23 cellular contexts compared by ENCODE assay signal in the genomic region with DNA sequence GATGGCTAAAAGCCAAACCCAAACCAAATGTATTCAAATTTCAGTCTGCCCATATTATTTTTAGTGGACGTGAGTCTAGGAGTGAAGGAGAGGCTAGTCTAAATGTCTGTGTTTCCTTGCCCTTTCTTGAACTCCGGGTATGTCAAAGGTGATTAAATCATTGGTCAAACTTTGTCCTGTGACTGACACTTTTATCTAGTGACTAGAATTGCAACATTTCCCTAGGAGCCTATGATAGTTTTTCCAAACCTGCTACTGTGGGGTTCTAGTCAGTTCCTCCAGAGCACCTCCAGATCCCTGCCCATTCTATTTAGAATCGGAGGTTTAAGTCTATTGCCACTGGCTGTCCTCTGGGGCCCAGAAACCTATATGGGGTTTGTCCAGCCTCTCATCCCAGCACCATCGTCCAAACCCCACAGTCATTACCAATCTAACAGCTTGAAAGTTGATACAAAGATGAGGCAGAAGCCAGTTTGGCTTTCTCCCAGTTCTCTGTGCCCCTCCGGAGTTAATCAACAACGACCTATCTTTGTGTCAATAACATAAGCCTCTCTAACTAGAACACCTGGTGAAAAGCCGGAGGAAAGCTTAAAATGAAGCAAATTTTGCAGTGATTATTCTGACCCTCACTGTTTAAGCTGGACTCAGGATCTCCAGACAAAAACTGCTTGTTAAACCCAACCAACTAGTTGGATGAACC.
DNase-seq lines count a peak whose midpoint lies in the region; ATAC-seq and TF ChIP-seq lines count a peak whose summit lies in the region.
"Had no signal": no experiment of that assay in that cellular context is flagged by ENCODE, and none has a peak within 500 bp of the region (broad histone marks: within the 10 kb centered on the region; RNA-seq: fewer than 3 reads in every experiment).

No MANE protein-coding gene starts in this region.

- H3K36me3 Mint-ChIP-seq in activated naive CD8-positive, alpha-beta T cell treated with anti-CD3 and anti-CD28 coated beads, Interleukin-2, amount 10 ng/mL, durations not matched to agents 7 days and 5 days: peaks cover 14% of the 10 kb centered on the region
- no peaks in the 10 kb centered on the region for H3K36me3 Mint-ChIP-seq in activated naive CD8-positive, alpha-beta T cell treated with anti-CD3 and anti-CD28 coated beads, Interleukin-2, amount 50 U/mL, for 24 hours (ENCODE audit: low read depth)
- H3K36me3 Mint-ChIP-seq in naive thymus-derived CD4-positive, alpha-beta T cell: peaks cover 0 to 11% (median 3%) of the 10 kb centered on the region in 5 donors
- peaks cover 2% of the 10 kb centered on the region for H3K36me3 Mint-ChIP-seq in activated CD8-positive, alpha-beta T cell treated with anti-CD3 and anti-CD28 coated beads, Interleukin-2, amount 10 ng/mL, durations not matched to agents 7 days and 5 days (ENCODE audit: low read depth)

- intact Hi-C loops in naive thymus-derived CD4-positive, alpha-beta T cell (cut with micrococcal nuclease): loop anchor here (10.0 kb wide), 2 partner anchors 111 to 201 kb away; no protein-coding TSS in a partner anchor
- intact Hi-C loops in ovary (cut with DNase I): no loop called here

- no peak for TF ChIP-seq POLR2A in ovary (IDR thresholded peaks at IDR 0.05)

- H3K9me3 ChIP-seq in naive thymus-derived CD4-positive, alpha-beta T cell (ENCODE audit: control insufficient read depth in 2 of 3, low read length in 3 of 3): no peaks in the 10 kb centered on the region
- H3K9me3 ChIP-seq in ovary: no peaks in the 10 kb centered on the region
- H3K9me3 ChIP-seq: heart right ventricle, lower lobe of right lung, SJCRH30, upper lobe of left lung had no signal

- H3K4me3 ChIP-seq in naive thymus-derived CD4-positive, alpha-beta T cell (ENCODE audit: low read length): no peak overlapping the region
- H3K4me3 ChIP-seq in ovary: no peak overlapping the region
- H3K4me3 ChIP-seq: BLaER1, heart right ventricle, lower lobe of right lung, SJCRH30, upper lobe of left lung had no signal

- TF ChIP-seq EP300 in ovary (IDR thresholded peaks at IDR 0.05): no peak

- H3K27me3 ChIP-seq in naive thymus-derived CD4-positive, alpha-beta T cell (ENCODE audit: control insufficient read depth in 2 of 2, insufficient read depth in 2 of 2, low read length in 2 of 2): no peaks in the 10 kb centered on the region
- no peaks in the 10 kb centered on the region for H3K27me3 ChIP-seq in ovary
- H3K27me3 ChIP-seq: BLaER1, heart right ventricle, SJCRH30, upper lobe of left lung had no signal

- no peaks in the 10 kb centered on the region for H3K27me3 Mint-ChIP-seq in activated naive CD8-positive, alpha-beta T cell treated with anti-CD3 and anti-CD28 coated beads, Interleukin-2, amount 10 ng/mL, durations not matched to agents 7 days and 5 days
- no peaks in the 10 kb centered on the region for H3K27me3 Mint-ChIP-seq in activated naive CD8-positive, alpha-beta T cell treated with anti-CD3 and anti-CD28 coated beads, Interleukin-2, amount 50 U/mL, for 24 hours
- no peaks in the 10 kb centered on the region for H3K27me3 Mint-ChIP-seq in naive thymus-derived CD4-positive, alpha-beta T cell
- peaks cover 2% of the 10 kb centered on the region for H3K27me3 Mint-ChIP-seq in activated CD8-positive, alpha-beta T cell treated with anti-CD3 and anti-CD28 coated beads, Interleukin-2, amount 10 ng/mL, durations not matched to agents 7 days and 5 days (ENCODE audit: low read depth)
- H3K27me3 Mint-ChIP-seq: activated CD8-positive, alpha-beta memory T cell treated with anti-CD3 and anti-CD28 coated beads, Interleukin-2, amount 10 ng/mL, durations not matched to agents 7 days and 5 days; T-cell had no signal

- peaks cover 31% of the 10 kb centered on the region for H3K4me1 Mint-ChIP-seq in activated naive CD8-positive, alpha-beta T cell treated with anti-CD3 and anti-CD28 coated beads, Interleukin-2, amount 10 ng/mL, durations not matched to agents 7 days and 5 days
- H3K4me1 Mint-ChIP-seq in activated naive CD8-positive, alpha-beta T cell treated with anti-CD3 and anti-CD28 coated beads, Interleukin-2, amount 50 U/mL, for 24 hours: peaks cover 57% of the 10 kb centered on the region
- peaks cover 33 to 70% (median 67%) of the 10 kb centered on the region in 7 donors for H3K4me1 Mint-ChIP-seq in naive thymus-derived CD4-positive, alpha-beta T cell
- peaks cover 36% of the 10 kb centered on the region for H3K4me1 Mint-ChIP-seq in activated CD8-positive, alpha-beta T cell treated with anti-CD3 and anti-CD28 coated beads, Interleukin-2, amount 10 ng/mL, durations not matched to agents 7 days and 5 days (ENCODE audit: low read depth)

- H3K4me3 Mint-ChIP-seq in activated naive CD8-positive, alpha-beta T cell treated with anti-CD3 and anti-CD28 coated beads, Interleukin-2, amount 10 ng/mL, durations not matched to agents 7 days and 5 days: no peak overlapping the region
- H3K4me3 Mint-ChIP-seq in activated naive CD8-positive, alpha-beta T cell treated with anti-CD3 and anti-CD28 coated beads, Interleukin-2, amount 50 U/mL, for 24 hours: no peak overlapping the region
- H3K4me3 Mint-ChIP-seq in naive thymus-derived CD4-positive, alpha-beta T cell: peak overlapping the region in 2 of 10 donors; percentile 28 to 63
- H3K4me3 Mint-ChIP-seq in activated CD8-positive, alpha-beta T cell treated with anti-CD3 and anti-CD28 coated beads, Interleukin-2, amount 10 ng/mL, durations not matched to agents 7 days and 5 days: no peak overlapping the region
- H3K4me3 Mint-ChIP-seq: activated CD8-positive, alpha-beta memory T cell treated with anti-CD3 and anti-CD28 coated beads, Interleukin-2, amount 10 ng/mL, durations not matched to agents 7 days and 5 days had no signal

- H3K36me3 ChIP-seq in naive thymus-derived CD4-positive, alpha-beta T cell (ENCODE audit: control insufficient read depth in 2 of 3, insufficient read depth in 3 of 3, low read length in 3 of 3): no peaks in the 10 kb centered on the region
- H3K36me3 ChIP-seq in ovary: no peaks in the 10 kb centered on the region
- H3K36me3 ChIP-seq: BLaER1, heart right ventricle, lower lobe of right lung, SJCRH30, upper lobe of left lung had no signal

- H3K4me1 ChIP-seq in naive thymus-derived CD4-positive, alpha-beta T cell (ENCODE audit: control insufficient read depth in 2 of 2, insufficient read depth in 2 of 2, low read length in 2 of 2): peaks cover 20 to 44% of the 10 kb centered on the region in 2 donors
- peaks cover 20% of the 10 kb centered on the region for H3K4me1 ChIP-seq in ovary (ENCODE audit: insufficient read depth)

- peak overlapping the region; percentile 37 for H3K27ac ChIP-seq in VCaP
- H3K27ac ChIP-seq in naive thymus-derived CD4-positive, alpha-beta T cell (ENCODE audit: low read depth, low read length): no peak overlapping the region
- no peak overlapping the region for H3K27ac ChIP-seq in ovary
- H3K27ac ChIP-seq: BLaER1, epithelial cell of prostate, heart right ventricle, lower lobe of right lung, SJCRH30, upper lobe of left lung had no signal

- POLR2A ChIA-PET in activated naive CD8-positive, alpha-beta T cell treated with anti-CD3 and anti-CD28 coated beads, Interleukin-2, amount 10 ng/mL, durations not matched to agents 7 days and 5 days (lab: Charles Lee): no interaction called here
- POLR2A ChIA-PET in naive thymus-derived CD4-positive, alpha-beta T cell (lab: Charles Lee): interaction anchor here (0.6 to 2.3 kb wide), 4 partner anchors 9 to 307 kb away, joined by 3 to 6 read pairs (median 4); a partner anchor contains a TSS
- POLR2A ChIA-PET in activated CD8-positive, alpha-beta T cell treated with anti-CD3 and anti-CD28 coated beads, Interleukin-2, amount 10 ng/mL, durations not matched to agents 7 days and 5 days (lab: Charles Lee): no interaction called here

- 77 to 83% (median 80%) methylated on average over 7 of the region's 7 CpGs for WGBS in ovary, 3 donors

- DNase-seq in activated naive CD8-positive, alpha-beta T cell treated with anti-CD3 and anti-CD28 coated beads, Interleukin-2, amount 10 ng/mL, durations not matched to agents 7 days and 5 days: no peak
- no peak for DNase-seq in activated naive CD8-positive, alpha-beta T cell treated with anti-CD3 and anti-CD28 coated beads, Interleukin-2, amount 50 U/mL, for 24 hours
- no peak for DNase-seq in naive thymus-derived CD4-positive, alpha-beta T cell
- DNase-seq in DMS 273 treated with DMSO at 0.1 percent for 48 hours (lab: John Stamatoyannopoulos, UW) (no peak), ovary (no peak), T-helper 2 cell (no peak)
- no peak for DNase-seq in activated CD8-positive, alpha-beta T cell treated with anti-CD3 and anti-CD28 coated beads, Interleukin-2, amount 10 ng/mL, durations not matched to agents 7 days and 5 days
- DNase-seq: activated CD4-positive, alpha-beta T cell treated with anti-CD3 and anti-CD28 coated beads for 48 hours; activated CD8-positive, alpha-beta memory T cell treated with anti-CD3 and anti-CD28 coated beads, Interleukin-2, amount 10 ng/mL, durations not matched to agents 7 days and 5 days; activated naive CD4-positive, alpha-beta T cell treated with anti-CD3 and anti-CD28 coated beads, Interleukin-2, amount 50 U/mL, for 16 hours; DMS79; heart right ventricle; Karpas-422; lower lobe of right lung; NCI-H187 treated with DMSO at 0.1 percent for 48 hours; NCI-H446 treated with DMSO at 0.1 percent for 48 hours; retina; SJCRH30; T-cell; upper lobe of left lung had no signal

- H3K9me3 Mint-ChIP-seq in activated naive CD8-positive, alpha-beta T cell treated with anti-CD3 and anti-CD28 coated beads, Interleukin-2, amount 10 ng/mL, durations not matched to agents 7 days and 5 days: peaks cover 1% of the 10 kb centered on the region
- no peaks in the 10 kb centered on the region for H3K9me3 Mint-ChIP-seq in activated naive CD8-positive, alpha-beta T cell treated with anti-CD3 and anti-CD28 coated beads, Interleukin-2, amount 50 U/mL, for 24 hours
- H3K9me3 Mint-ChIP-seq in naive thymus-derived CD4-positive, alpha-beta T cell: peaks cover 0 to 4% (median 0%) of the 10 kb centered on the region in 11 donors
- H3K9me3 Mint-ChIP-seq in activated CD8-positive, alpha-beta T cell treated with anti-CD3 and anti-CD28 coated beads, Interleukin-2, amount 10 ng/mL, durations not matched to agents 7 days and 5 days (ENCODE audit: insufficient read depth): peaks cover 3% of the 10 kb centered on the region
- H3K9me3 Mint-ChIP-seq: T-cell had no signal

- no peak for ATAC-seq in activated naive CD8-positive, alpha-beta T cell treated with anti-CD3 and anti-CD28 coated beads, Interleukin-2, amount 10 ng/mL, durations not matched to agents 7 days and 5 days (ENCODE audit: low read depth)
- no peak for ATAC-seq in activated naive CD8-positive, alpha-beta T cell treated with anti-CD3 and anti-CD28 coated beads, Interleukin-2, amount 50 U/mL, for 24 hours
- no peak for ATAC-seq in naive thymus-derived CD4-positive, alpha-beta T cell
- ATAC-seq in activated CD8-positive, alpha-beta T cell treated with anti-CD3 and anti-CD28 coated beads, Interleukin-2, amount 10 ng/mL, durations not matched to agents 7 days and 5 days: no peak
- ATAC-seq: activated CD8-positive, alpha-beta memory T cell treated with anti-CD3 and anti-CD28 coated beads, Interleukin-2, amount 10 ng/mL, durations not matched to agents 7 days and 5 days; heart right ventricle; T-cell had no signal

- TF ChIP-seq CTCF in VCaP (conservative IDR thresholded peaks at IDR 0.05) (no peak), ovary (IDR thresholded peaks at IDR 0.05) (no peak)

- peak overlapping the region; percentile 26 for H3K27ac Mint-ChIP-seq in activated naive CD8-positive, alpha-beta T cell treated with anti-CD3 and anti-CD28 coated beads, Interleukin-2, amount 10 ng/mL, durations not matched to agents 7 days and 5 days
- no peak overlapping the region for H3K27ac Mint-ChIP-seq in activated naive CD8-positive, alpha-beta T cell treated with anti-CD3 and anti-CD28 coated beads, Interleukin-2, amount 50 U/mL, for 24 hours
- H3K27ac Mint-ChIP-seq in naive thymus-derived CD4-positive, alpha-beta T cell: peak overlapping the region in 6 of 9 donors; percentile 2 to 96 (median 76)
- H3K27ac Mint-ChIP-seq in activated CD8-positive, alpha-beta T cell treated with anti-CD3 and anti-CD28 coated beads, Interleukin-2, amount 10 ng/mL, durations not matched to agents 7 days and 5 days: no peak overlapping the region
- H3K27ac Mint-ChIP-seq: activated CD8-positive, alpha-beta memory T cell treated with anti-CD3 and anti-CD28 coated beads, Interleukin-2, amount 10 ng/mL, durations not matched to agents 7 days and 5 days had no signal

- CTCF ChIA-PET in naive thymus-derived CD4-positive, alpha-beta T cell (lab: Charles Lee): no interaction called here
- CTCF ChIA-PET in activated CD8-positive, alpha-beta T cell treated with anti-CD3 and anti-CD28 coated beads, Interleukin-2, amount 10 ng/mL, durations not matched to agents 7 days and 5 days (lab: Charles Lee): interaction anchor here (1.1 kb wide), 1 partner anchor 180 kb away, joined by 3 read pairs; no protein-coding TSS in a partner anchor

Comparison
In these comparisons a context has a peak if more than half of its experiments do, and no peak if none do; other contexts are left out.
1. H3K27ac Mint-ChIP-seq: peak in activated naive CD8-positive, alpha-beta T cell treated with anti-CD3 and anti-CD28 coated beads, Interleukin-2, amount 10 ng/mL, durations not matched to agents 7 days and 5 days (single experiment) and naive thymus-derived CD4-positive, alpha-beta T cell (6 of 9); none in activated naive CD8-positive, alpha-beta T cell treated with anti-CD3 and anti-CD28 coated beads, Interleukin-2, amount 50 U/mL, for 24 hours (single experiment) and activated CD8-positive, alpha-beta T cell treated with anti-CD3 and anti-CD28 coated beads, Interleukin-2, amount 10 ng/mL, durations not matched to agents 7 days and 5 days (single experiment).
2. intact Hi-C loops: an anchor here in naive thymus-derived CD4-positive, alpha-beta T cell (10.0 kb wide); none called in ovary.